ENCODE assay signal across 8 cellular contexts in the genomic region with DNA sequence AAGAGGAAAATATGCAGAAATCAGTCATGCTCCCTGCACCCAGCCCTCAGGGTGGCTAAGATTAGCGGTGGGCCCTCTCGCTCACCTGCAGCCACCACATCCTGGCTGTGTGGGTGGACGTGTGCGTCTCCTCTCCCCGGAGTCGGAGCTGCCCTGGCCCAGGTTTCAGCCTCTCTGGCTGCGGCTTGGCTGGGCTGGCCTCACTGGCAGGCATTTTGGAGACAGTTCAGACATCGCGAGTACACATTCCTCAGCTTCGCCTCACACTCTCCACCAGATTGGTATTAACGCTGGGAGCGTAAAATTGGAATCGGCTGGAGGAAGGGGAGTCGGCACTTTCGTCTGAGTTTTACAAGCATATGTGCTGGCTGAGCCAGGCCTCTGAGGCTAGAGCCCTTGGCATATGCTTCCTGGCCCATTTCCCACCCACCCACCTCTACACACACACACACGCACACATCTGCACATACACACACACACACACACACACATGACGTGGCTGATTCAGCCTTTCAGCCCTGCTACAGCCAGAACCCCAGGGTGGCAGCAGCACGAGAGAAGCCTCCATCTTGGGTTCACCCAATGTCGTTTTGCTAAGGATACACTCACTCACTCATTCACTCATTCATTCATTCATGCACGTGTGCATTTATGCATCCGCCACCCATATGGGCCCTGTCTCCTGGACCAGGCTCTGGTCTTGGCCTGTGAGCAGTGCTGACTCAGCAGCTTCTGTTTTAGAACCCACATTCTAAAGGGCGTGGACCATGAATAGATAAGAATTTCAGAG. TPM values are rescaled to one million over a fixed set of nuclear protein-coding genes. Genes with fewer than 3 reads are reported as not detected.
A peak's percentile ranks its signal among the peaks of the same experiment; 100 is the strongest.
DNase-seq lines count a peak whose midpoint lies in the region; ATAC-seq and TF ChIP-seq lines count a peak whose summit lies in the region.

No MANE protein-coding gene starts in this region.

- H4K20me1 ChIP-seq in osteoblast (ENCODE audit: insufficient read depth, low read length), result no peaks in the 10 kb centered on the region

- H3K27ac Mint-ChIP-seq in brain, result peak overlapping the region; percentile 39 to 79 (median 45)
- H3K27ac Mint-ChIP-seq in effector memory CD8-positive, alpha-beta T cell, result no peak overlapping the region

- H3K4me3 Mint-ChIP-seq in brain, result no peak overlapping the region
- H3K4me3 Mint-ChIP-seq in effector memory CD8-positive, alpha-beta T cell, result no peak overlapping the region

- H3K36me3 Mint-ChIP-seq in brain, result peaks cover 14% of the 10 kb centered on the region
- H3K36me3 Mint-ChIP-seq in effector memory CD8-positive, alpha-beta T cell (ENCODE audit: insufficient read depth), result peaks cover 13% of the 10 kb centered on the region

- H3K4me3 ChIP-seq in osteoblast (ENCODE audit: insufficient read depth, low read length), result peak overlapping the region; percentile 53

- peaks cover 3% of the 10 kb centered on the region for H3K27me3 Mint-ChIP-seq in brain
- no peaks in the 10 kb centered on the region for H3K27me3 Mint-ChIP-seq in effector memory CD8-positive, alpha-beta T cell

- H3K36me3 ChIP-seq in osteoblast (ENCODE audit: insufficient read depth, low read length), result no peaks in the 10 kb centered on the region

- DNase-seq in osteoblast (ENCODE audit: insufficient read length, low spot score, missing footprints) (peak; percentile 86), cerebellar nuclear complex (lab: John Stamatoyannopoulos, UW) (no peak), AML-193 (lab: John Stamatoyannopoulos, UW) (no peak), SW 1271 (lab: John Stamatoyannopoulos, UW) (no peak)
- DNase-seq in effector memory CD8-positive, alpha-beta T cell, result no peak

- H3K4me1 Mint-ChIP-seq in brain, result peaks cover 18% of the 10 kb centered on the region
- peaks cover 2 to 4% of the 10 kb centered on the region in 2 donors for H3K4me1 Mint-ChIP-seq in effector memory CD8-positive, alpha-beta T cell (ENCODE audit: low read depth in 2 of 2)

- H3K27me3 ChIP-seq in osteoblast (ENCODE audit: insufficient read depth, low read length), result no peaks in the 10 kb centered on the region

- peak overlapping the region; percentile 69 for H3K4me2 ChIP-seq in osteoblast (ENCODE audit: insufficient read depth, low read length)

- ATAC-seq in GM19035 (IDR thresholded peaks at IDR 0.05; ENCODE audit: unreplicated experiment), result peak; percentile 64
- ATAC-seq in HG03280 (IDR thresholded peaks at IDR 0.05; ENCODE audit: unreplicated experiment), result peak; percentile 74
- ATAC-seq in effector memory CD8-positive, alpha-beta T cell (replicated peaks), result no peak

- no peaks in the 10 kb centered on the region for H3K79me2 ChIP-seq in osteoblast (ENCODE audit: insufficient read depth, low read length)

- peak overlapping the region; percentile 91 for H2AFZ ChIP-seq in osteoblast (ENCODE audit: low read length)

- no peaks in the 10 kb centered on the region for H3K9me3 ChIP-seq in osteoblast (ENCODE audit: low read depth, low read length)

- H3K9me3 Mint-ChIP-seq in brain, result no peaks in the 10 kb centered on the region
- H3K9me3 Mint-ChIP-seq in effector memory CD8-positive, alpha-beta T cell, result no peaks in the 10 kb centered on the region

- TF ChIP-seq CTCF in brain (conservative IDR thresholded peaks at IDR 0.05), result no peak
- no peak for TF ChIP-seq CTCF in osteoblast (IDR thresholded peaks at IDR 0.05; ENCODE audit: extremely low read depth, low read depth, low read length)

- H3K4me1 ChIP-seq in osteoblast (ENCODE audit: insufficient read depth, low read length), result peaks cover 13% of the 10 kb centered on the region

- peak overlapping the region; percentile 74 for H3K27ac ChIP-seq in osteoblast (ENCODE audit: low read depth, low read length)

RNA-seq across cellular contexts. Expression of a gene that starts 42.9 kb away (rescaled TPM):
- 9.0 TPM for polyA plus RNA-seq in brain (ENCODE audit: insufficient read depth, low read depth, low replicate concordance)
- 2.4 and 2.9 TPM in 2 replicates for total RNA-seq in osteoblast

Comparison
In these comparisons a context has a peak if more than half of its experiments do, and no peak if none do; other contexts are left out.
1. H3K27ac Mint-ChIP-seq: peak in brain (5 of 5); none in effector memory CD8-positive, alpha-beta T cell (0 of 2).